Comparison of ENCODE assay signal across 8 cellular contexts in the genomic region with DNA sequence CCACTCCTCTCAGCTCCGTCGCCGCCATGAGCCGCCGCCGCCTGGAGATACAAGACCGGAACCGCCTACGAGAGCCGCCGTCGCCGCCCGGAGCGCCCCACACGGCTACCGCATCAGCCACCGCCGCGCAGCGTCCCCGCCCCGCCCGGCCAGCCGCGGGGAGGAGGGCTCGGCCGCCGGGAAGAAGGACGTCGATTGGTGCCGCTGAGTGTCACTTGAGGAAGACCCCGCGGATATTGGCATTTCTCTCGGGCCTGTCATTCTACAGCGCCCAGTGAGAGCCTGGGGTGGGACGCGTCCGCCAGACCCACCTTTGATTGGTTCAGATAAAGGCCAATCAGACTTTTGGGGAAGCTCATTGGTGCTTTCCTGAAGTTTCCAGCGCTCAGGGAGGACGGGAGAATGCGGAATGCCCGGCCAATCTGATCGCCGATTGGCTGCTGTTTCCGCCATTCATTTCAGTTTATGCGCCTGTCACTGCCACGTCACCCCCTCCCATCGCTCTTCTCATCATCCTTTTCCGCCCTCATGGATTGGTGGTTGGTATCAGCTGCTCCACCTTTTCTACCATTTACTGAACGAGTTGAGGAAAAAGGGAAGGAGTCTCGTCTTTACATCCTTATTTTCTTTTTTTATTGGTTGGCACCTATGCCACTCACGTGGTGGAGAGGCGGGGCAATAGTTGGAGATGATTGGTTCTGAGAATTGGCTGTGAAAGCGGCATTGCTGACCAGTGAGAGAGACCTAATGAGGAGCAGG. TPM values are rescaled to one million over a fixed set of nuclear protein-coding genes. Genes with fewer than 3 reads are reported as not detected.
DNase-seq lines count a peak whose midpoint lies in the region; ATAC-seq, FAIRE-seq and TF ChIP-seq lines count a peak whose summit lies in the region.

A gene with protein sequence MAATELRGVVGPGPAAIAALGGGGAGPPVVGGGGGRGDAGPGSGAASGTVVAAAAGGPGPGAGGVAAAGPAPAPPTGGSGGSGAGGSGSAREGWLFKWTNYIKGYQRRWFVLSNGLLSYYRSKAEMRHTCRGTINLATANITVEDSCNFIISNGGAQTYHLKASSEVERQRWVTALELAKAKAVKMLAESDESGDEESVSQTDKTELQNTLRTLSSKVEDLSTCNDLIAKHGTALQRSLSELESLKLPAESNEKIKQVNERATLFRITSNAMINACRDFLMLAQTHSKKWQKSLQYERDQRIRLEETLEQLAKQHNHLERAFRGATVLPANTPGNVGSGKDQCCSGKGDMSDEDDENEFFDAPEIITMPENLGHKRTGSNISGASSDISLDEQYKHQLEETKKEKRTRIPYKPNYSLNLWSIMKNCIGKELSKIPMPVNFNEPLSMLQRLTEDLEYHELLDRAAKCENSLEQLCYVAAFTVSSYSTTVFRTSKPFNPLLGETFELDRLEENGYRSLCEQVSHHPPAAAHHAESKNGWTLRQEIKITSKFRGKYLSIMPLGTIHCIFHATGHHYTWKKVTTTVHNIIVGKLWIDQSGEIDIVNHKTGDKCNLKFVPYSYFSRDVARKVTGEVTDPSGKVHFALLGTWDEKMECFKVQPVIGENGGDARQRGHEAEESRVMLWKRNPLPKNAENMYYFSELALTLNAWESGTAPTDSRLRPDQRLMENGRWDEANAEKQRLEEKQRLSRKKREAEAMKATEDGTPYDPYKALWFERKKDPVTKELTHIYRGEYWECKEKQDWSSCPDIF (minus strand): TSS at position 138 of the 759 bp plus-strand sequence. CDS start 110 bp downstream, at position 28.

- H3K36me3 ChIP-seq in ascending aorta (no peaks in the 10 kb centered on the region), right atrium auricular region (no peaks in the 10 kb centered on the region), psoas muscle (ENCODE audit: insufficient read depth in 1 of 2, low read depth in 1 of 2) (no peaks in the 10 kb centered on the region)

- peaks cover 3 to 19% of the 10 kb centered on the region in 2 donors for H3K4me1 ChIP-seq in ascending aorta
- H3K4me1 ChIP-seq in right atrium auricular region: peaks cover 0 to 39% of the 10 kb centered on the region in 2 donors
- H3K4me1 ChIP-seq in psoas muscle: peaks cover 34% of the 10 kb centered on the region

- H3K27me3 Mint-ChIP-seq in T-helper 2 cell treated with Interferon-gamma antibody and Interleukin-4, amounts not matched to agents 5 μg/mL and 100 μg/mL, for 36 hours (ENCODE audit: low read depth): no peaks in the 10 kb centered on the region

- H3K27ac Mint-ChIP-seq in T-helper 2 cell treated with Interferon-gamma antibody and Interleukin-4, amounts not matched to agents 5 μg/mL and 100 μg/mL, for 36 hours: peak within 1 kb of the TSS; percentile 93

- H3K9me3 ChIP-seq in ascending aorta (no peaks in the 10 kb centered on the region), right atrium auricular region (no peaks in the 10 kb centered on the region), psoas muscle (no peaks in the 10 kb centered on the region)

- 0% methylated on average over 47 to 55 of the region's 55 CpGs for WGBS in psoas muscle, 3 donors

- ATAC-seq in GM18502 (IDR thresholded peaks at IDR 0.05; ENCODE audit: poor library complexity, unreplicated experiment): peak; percentile 89
- ATAC-seq in HG02970 (IDR thresholded peaks at IDR 0.05; ENCODE audit: low FRiP score, unreplicated experiment): peak; percentile 85
- peak; percentile 86 to 91 (median 86) for ATAC-seq in psoas muscle

- no peaks in the 10 kb centered on the region for H3K9me3 Mint-ChIP-seq in T-helper 2 cell treated with Interferon-gamma antibody and Interleukin-4, amounts not matched to agents 5 μg/mL and 100 μg/mL, for 36 hours

- DNase-seq in NCI-H1930 (lab: John Stamatoyannopoulos, UW): peak; percentile 98 to 99
- DNase-seq in T-helper 2 cell treated with Interferon-gamma antibody and Interleukin-4, amounts not matched to agents 5 μg/mL and 100 μg/mL, for 36 hours (ENCODE audit: low spot score): peak; percentile 99
- DNase-seq in ascending aorta (ENCODE audit: low spot score in 2 of 2): peak; percentile 99 to 100
- peak; percentile 100 for DNase-seq in right atrium auricular region (ENCODE audit: low spot score)
- peak; percentile 99 to 100 for DNase-seq in psoas muscle
- DNase-seq in urothelium cell line (ENCODE audit: low spot score): peak; percentile 98

- peak within 1 kb of the TSS; percentile 92 for H3K27ac ChIP-seq in ascending aorta
- H3K27ac ChIP-seq in right atrium auricular region: peak within 1 kb of the TSS; percentile 91 to 93
- peak within 1 kb of the TSS; percentile 98 for H3K27ac ChIP-seq in psoas muscle

- peak within 1 kb of the TSS; percentile 53 to 79 for H3K4me3 ChIP-seq in ascending aorta
- H3K4me3 ChIP-seq in right atrium auricular region: peak within 1 kb of the TSS; percentile 88 to 90
- H3K4me3 ChIP-seq in psoas muscle: peak within 1 kb of the TSS; percentile 92

- intact Hi-C loops in ascending aorta (cut with DNase I) (loop anchor here (1.0 to 10.0 kb wide), 9 partner anchors 53 to 1546 kb away; a partner anchor contains a TSS), psoas muscle (cut with DNase I) (loop anchor here in 1 of 2 donors (5.0 kb wide), 1 partner anchor 51 kb away; a partner anchor contains a TSS)

- H3K27me3 ChIP-seq in ascending aorta (no peaks in the 10 kb centered on the region), right atrium auricular region (no peaks in the 10 kb centered on the region), psoas muscle (ENCODE audit: insufficient read depth in 3 of 3, low read length in 2 of 3) (no peaks in the 10 kb centered on the region)

- FAIRE-seq in urothelium cell line (lab: Jason Lieb, UNC): peak; percentile 85

- TF ChIP-seq CTCF in ascending aorta (IDR thresholded peaks at IDR 0.05) (peak in 1 of 3 experiments; percentile 2), right atrium auricular region (IDR thresholded peaks at IDR 0.05) (no peak), psoas muscle (IDR thresholded peaks at IDR 0.05) (no peak)

- peak within 1 kb of the TSS; percentile 99 for H3K4me3 Mint-ChIP-seq in T-helper 2 cell treated with Interferon-gamma antibody and Interleukin-4, amounts not matched to agents 5 μg/mL and 100 μg/mL, for 36 hours

- peaks cover 14% of the 10 kb centered on the region for H3K36me3 Mint-ChIP-seq in T-helper 2 cell treated with Interferon-gamma antibody and Interleukin-4, amounts not matched to agents 5 μg/mL and 100 μg/mL, for 36 hours (ENCODE audit: low read depth)

- H3K4me1 Mint-ChIP-seq in T-helper 2 cell treated with Interferon-gamma antibody and Interleukin-4, amounts not matched to agents 5 μg/mL and 100 μg/mL, for 36 hours (ENCODE audit: low read depth): peaks cover 39% of the 10 kb centered on the region

RNA-seq across cellular contexts. Expression of the gene that starts here (rescaled TPM):
- 16.7 TPM for total RNA-seq in ascending aorta
- 10 to 100 TPM; 24.8 to 25.7 TPM for total RNA-seq in right atrium auricular region
- total RNA-seq in psoas muscle: 10 to 100 TPM; 43.3 to 51.2 (median 48.6) TPM
- polyA plus RNA-seq in psoas muscle: 10 to 100 TPM; 12.9 to 41.8 (median 30.4) TPM

Comparison
In these comparisons a context has a peak if more than half of its experiments do, and no peak if none do; other contexts are left out.
1. Peak in every context shown above with its lines: DNase-seq, ATAC-seq, H3K4me3 ChIP-seq and H3K27ac ChIP-seq.